ENCODE assay signal across 30 cellular contexts in genomic region chr4:3262208-3263052, GRCh38. TPM values are rescaled to one million over a fixed set of nuclear protein-coding genes. Genes with fewer than 3 reads are reported as not detected.
A peak's percentile ranks its signal among the peaks of the same experiment; 100 is the strongest.
DNase-seq lines count a peak whose midpoint lies in the region; ATAC-seq, FAIRE-seq and TF ChIP-seq lines count a peak whose summit lies in the region.
"Had no signal": no experiment of that assay in that cellular context is flagged by ENCODE, and none has a peak within 500 bp of the region (broad histone marks: within the 10 kb centered on the region; RNA-seq: fewer than 3 reads in every experiment).

No MANE protein-coding gene starts in this region.

- H3K4me3 ChIP-seq in SK-N-SH (ENCODE audit: low read depth in 2 of 2, low read length in 1 of 2) = no peak overlapping the region
- no peak overlapping the region for H3K4me3 ChIP-seq in A549
- no peak overlapping the region for H3K4me3 ChIP-seq in coronary artery
- no peak overlapping the region for H3K4me3 ChIP-seq in A673 (ENCODE audit: low read depth, low read length, poor library complexity, severe bottlenecking)
- H3K4me3 ChIP-seq: GM23338, heart left ventricle, right lobe of liver, tibial nerve had no signal

- H3F3A ChIP-seq in SK-N-SH (replicated peaks; ENCODE audit: insufficient read depth) = no peaks in the 10 kb centered on the region

- TF ChIP-seq EP300 in SK-N-SH (IDR thresholded peaks at IDR 0.05; ENCODE audit: borderline replicate concordance in 1 of 2, low read depth in 1 of 2, low read length in 1 of 2) = no peak
- TF ChIP-seq EP300 in A549 (IDR thresholded peaks at IDR 0.05) = no peak

- no peak for TF ChIP-seq CTCF in SK-N-SH (IDR thresholded peaks at IDR 0.05)
- no peak for TF ChIP-seq CTCF in A549 (IDR thresholded peaks at IDR 0.05)
- TF ChIP-seq CTCF in coronary artery (IDR thresholded peaks at IDR 0.05) = no peak
- no peak for TF ChIP-seq CTCF in osteocyte (IDR thresholded peaks at IDR 0.05)
- no peak for TF ChIP-seq CTCF in A673 (conservative IDR thresholded peaks at IDR 0.05; ENCODE audit: low read depth, low read length)

- CTCF ChIA-PET in SK-N-SH (lab: Yijun Ruan, JAX) = no interaction called here
- CTCF ChIA-PET in A549 (lab: Yijun Ruan, JAX) = no interaction called here
- CTCF ChIA-PET in A673 (lab: Charles Lee) = no interaction called here

- H3K27ac Mint-ChIP-seq in osteocyte (ENCODE audit: unreplicated experiment) = no peak overlapping the region
- H3K27ac Mint-ChIP-seq: activated B cell treated with CpG ODN at 0.5 μM for 24 hours; activated CD4-positive, alpha-beta memory T cell treated with anti-CD3 and anti-CD28 coated beads for 36 hours; activated naive CD8-positive, alpha-beta T cell treated with anti-CD3 and anti-CD28 coated beads for 36 hours; GM23338; HFFc6; mesothelial cell of epicardium; natural killer cell; stimulated activated naive CD8-positive, alpha-beta T cell treated with anti-CD3 and anti-CD28 coated beads, Interleukin-15, Interleukin-2, amounts not matched to agents 100 ng/mL and 50 ng/mL, for 24 hours had no signal

- H3K4me2 ChIP-seq in SK-N-SH = no peak overlapping the region
- H3K4me2 ChIP-seq in A549 = no peak overlapping the region
- H3K4me2 ChIP-seq: GM23338 had no signal

- H3K79me2 ChIP-seq in SK-N-SH (ENCODE audit: insufficient read depth) = no peaks in the 10 kb centered on the region
- H3K79me2 ChIP-seq: parathyroid adenoma had no signal

- H3K27ac ChIP-seq in SK-N-SH (ENCODE audit: low read depth in 2 of 2, low read length in 1 of 2) (no peak overlapping the region), A549 (no peak overlapping the region), coronary artery (no peak overlapping the region), A673 (ENCODE audit: low read depth, low read length, poor library complexity, severe bottlenecking) (no peak overlapping the region)
- H3K27ac ChIP-seq: 22Rv1, heart left ventricle, parathyroid adenoma, right lobe of liver, tibial nerve had no signal

- ATAC-seq in SK-N-SH treated with all-trans-retinoic acid at 6 μM for 48 hours (no peak; the same call in 1 of the 3 replicates), A549 (peak; percentile 19 to 38; a peak in 2 of 6 replicates)

- H3K9ac ChIP-seq in SK-N-SH = no peak overlapping the region
- H3K9ac ChIP-seq: parathyroid adenoma had no signal

- H3K36me3 ChIP-seq in SK-N-SH (replicated peaks in 1 of 2; ENCODE audit: control insufficient read depth in 1 of 2, insufficient read depth in 2 of 2, low read length in 1 of 2) (no peaks in the 10 kb centered on the region), A673 (ENCODE audit: insufficient read depth, low read length, poor library complexity, severe bottlenecking) (no peaks in the 10 kb centered on the region)
- H3K36me3 ChIP-seq: heart left ventricle, right lobe of liver had no signal

- TF ChIP-seq RAD21 in SK-N-SH (IDR thresholded peaks at IDR 0.05; ENCODE audit: low read length) (no peak), A549 (conservative IDR thresholded peaks at IDR 0.05 in 1 of 2, IDR thresholded peaks at IDR 0.05 in 1 of 2) (no peak)

- POLR2A ChIA-PET in SK-N-SH (lab: Yijun Ruan, JAX) = no interaction called here
- POLR2A ChIA-PET in A549 (lab: Yijun Ruan, JAX) = no interaction called here
- POLR2A ChIA-PET in A673 (lab: Charles Lee; ENCODE audit: low non-redundant PET) = no interaction called here

- no TSS peak for BruUV-seq in A673 (replicated peaks; lab: Mats Ljungman, UMichigan)

- WGBS in SK-N-SH (ENCODE audit: low lambda C conversion rate) = 70% methylated on average over 20 of the region's 23 CpGs
- WGBS in A549 (ENCODE audit: missing lambda C conversion rate) = 65% methylated on average over 19 of the region's 23 CpGs

- H3K9me2 ChIP-seq in SK-N-SH = no peaks in the 10 kb centered on the region

- no peak for TF ChIP-seq POLR2A in A549 (IDR thresholded peaks at IDR 0.05; ENCODE audit: low read length)

- no peaks in the 10 kb centered on the region for H4K20me1 ChIP-seq in SK-N-SH (ENCODE audit: insufficient read depth)

- no peaks in the 10 kb centered on the region for H3K36me3 Mint-ChIP-seq in osteocyte (ENCODE audit: unreplicated experiment)
- H3K36me3 Mint-ChIP-seq: activated CD4-positive, alpha-beta memory T cell treated with anti-CD3 and anti-CD28 coated beads for 36 hours; activated naive CD8-positive, alpha-beta T cell treated with anti-CD3 and anti-CD28 coated beads for 36 hours; IgD-negative memory B cell; mesothelial cell of epicardium; natural killer cell had no signal

- H3K27me3 ChIP-seq in SK-N-SH (ENCODE audit: insufficient read depth) (no peaks in the 10 kb centered on the region), A673 (replicated peaks; ENCODE audit: insufficient read depth, low read depth, low read length, poor library complexity) (no peaks in the 10 kb centered on the region)
- H3K27me3 ChIP-seq: heart left ventricle, right lobe of liver, tibial nerve had no signal

- intact Hi-C loops in A673 (cut with micrococcal nuclease; ENCODE audit: unreplicated experiment) = no loop called here

- FAIRE-seq in A549 (lab: Jason Lieb, UNC) = no peak

- no peak overlapping the region for H2AFZ ChIP-seq in SK-N-SH (ENCODE audit: low read depth)
- H2AFZ ChIP-seq: GM23338, parathyroid adenoma had no signal

- in situ Hi-C loops in G401 (cut with HindIII; ENCODE audit: low sequenced_read_pairs) = no loop called here

- H3K4me1 ChIP-seq in SK-N-SH (ENCODE audit: control insufficient read depth in 1 of 2, insufficient read depth in 2 of 2, low read depth in 1 of 2, low read length in 1 of 2) = no peaks in the 10 kb centered on the region
- H3K4me1 ChIP-seq in A549 = no peaks in the 10 kb centered on the region
- no peaks in the 10 kb centered on the region for H3K4me1 ChIP-seq in A673 (ENCODE audit: insufficient read depth, low read length, poor library complexity, severe bottlenecking)
- H3K4me1 ChIP-seq: heart left ventricle, parathyroid adenoma, right lobe of liver, tibial nerve had no signal

- DNase-seq in SK-N-SH (peak; percentile 30), A549 (ENCODE audit: low read depth in 1 of 2, low spot score in 1 of 2) (no peak), coronary artery (ENCODE audit: low spot score) (peak; percentile 64), osteocyte (ENCODE audit: extremely low spot score, unreplicated experiment) (peak; percentile 69), A673 (ENCODE audit: low spot score) (no peak), NCI-H345 treated with DMSO at 0.1 percent for 48 hours (lab: John Stamatoyannopoulos, UW; ENCODE audit: unreplicated experiment) (no peak), G401 (ENCODE audit: low spot score) (no peak)
- DNase-seq: activated B cell treated with CpG ODN at 0.5 μM for 24 hours; activated CD4-positive, alpha-beta memory T cell treated with anti-CD3 and anti-CD28 coated beads for 36 hours; activated naive CD8-positive, alpha-beta T cell treated with anti-CD3 and anti-CD28 coated beads for 36 hours; effector CD8-positive, alpha-beta T cell; erythroblast; HFFc6; natural killer cell; NCI-H1092 treated with DMSO at 0.1 percent for 48 hours; NCI-H2029; NCI-H226; NCI-H82; OCI-M1; right lobe of liver; T1000 had no signal

- H3K9me3 Mint-ChIP-seq in osteocyte (ENCODE audit: unreplicated experiment) = no peaks in the 10 kb centered on the region
- H3K9me3 Mint-ChIP-seq: activated B cell treated with CpG ODN at 0.5 μM for 24 hours; activated CD4-positive, alpha-beta memory T cell treated with anti-CD3 and anti-CD28 coated beads for 36 hours; activated naive CD8-positive, alpha-beta T cell treated with anti-CD3 and anti-CD28 coated beads for 36 hours; GM23338; HFFc6; IgD-negative memory B cell; mesothelial cell of epicardium; natural killer cell; stimulated activated naive CD8-positive, alpha-beta T cell treated with anti-CD3 and anti-CD28 coated beads, Interleukin-15, Interleukin-2, amounts not matched to agents 100 ng/mL and 50 ng/mL, for 24 hours had no signal

- no peak overlapping the region for H3K4me3 Mint-ChIP-seq in osteocyte (ENCODE audit: unreplicated experiment)
- H3K4me3 Mint-ChIP-seq: activated B cell treated with CpG ODN at 0.5 μM for 24 hours; activated CD4-positive, alpha-beta memory T cell treated with anti-CD3 and anti-CD28 coated beads for 36 hours; activated naive CD8-positive, alpha-beta T cell treated with anti-CD3 and anti-CD28 coated beads for 36 hours; GM23338; HFFc6; mesothelial cell of epicardium; natural killer cell; stimulated activated naive CD8-positive, alpha-beta T cell treated with anti-CD3 and anti-CD28 coated beads, Interleukin-15, Interleukin-2, amounts not matched to agents 100 ng/mL and 50 ng/mL, for 24 hours had no signal

- H3K27me3 Mint-ChIP-seq in osteocyte (ENCODE audit: unreplicated experiment) = peaks cover 2% of the 10 kb centered on the region
- H3K27me3 Mint-ChIP-seq: activated B cell treated with CpG ODN at 0.5 μM for 24 hours; activated CD4-positive, alpha-beta memory T cell treated with anti-CD3 and anti-CD28 coated beads for 36 hours; activated naive CD8-positive, alpha-beta T cell treated with anti-CD3 and anti-CD28 coated beads for 36 hours; stimulated activated naive CD8-positive, alpha-beta T cell treated with anti-CD3 and anti-CD28 coated beads, Interleukin-15, Interleukin-2, amounts not matched to agents 100 ng/mL and 50 ng/mL, for 24 hours had no signal

- no peaks in the 10 kb centered on the region for H3K4me1 Mint-ChIP-seq in osteocyte (ENCODE audit: unreplicated experiment)
- H3K4me1 Mint-ChIP-seq: activated naive CD8-positive, alpha-beta T cell treated with anti-CD3 and anti-CD28 coated beads for 36 hours; GM23338; mesothelial cell of epicardium; natural killer cell had no signal

- H3K9me3 ChIP-seq in SK-N-SH (no peaks in the 10 kb centered on the region), A549 (no peaks in the 10 kb centered on the region), A673 (ENCODE audit: low read depth, low read length, poor library complexity, severe bottlenecking) (no peaks in the 10 kb centered on the region)
- H3K9me3 ChIP-seq: heart left ventricle, right lobe of liver, tibial nerve had no signal

RNA-seq across cellular contexts. Expression of gene MSANTD1, which starts 13.5 kb away (rescaled TPM):
- polyA plus RNA-seq in SK-N-SH (2012; rRNA removed) (0.15 and 0.18 TPM in 2 replicates), A549 (2011; rRNA removed) (0.08 and 0.09 TPM in 2 replicates), A549 (2017; fragmentation: RNase III; extraction: RNeasy Plus Mini Kit Qiagen cat#74134 plus additional on column Dnase treatment) (0.12 to 0.21 TPM (median 0.17 TPM) in 3 replicates)
- 0.07 and 0.08 TPM in 2 replicates for polyA plus RNA-seq in SK-N-SH (2012; cell fraction: cytosol; rRNA removed)
- polyA plus RNA-seq in SK-N-SH (2012; cell fraction: nucleus; rRNA removed) = 1.6 and 1.8 TPM in 2 replicates
- 0.09 and 0.17 TPM in 2 replicates for polyA plus RNA-seq in A549 (2012; cell fraction: cytosol; rRNA removed)
- polyA plus RNA-seq in A549 (2012; cell fraction: nucleus; rRNA removed) = 1.1 and 1.6 TPM in 2 replicates
- polyA minus RNA-seq in A549 (2011; rRNA and poly(A)+ RNA removed) = 0.12 and 0.34 TPM in 2 replicates
- total RNA-seq in osteocyte (0.83 and 1.1 TPM in 2 replicates), A673 (2021) (2.3 and 2.6 TPM in 2 replicates)
- total RNA-seq in G401 (2014; rRNA removed; shearing (Covaris generic)) = 0.20 TPM in 1 of 2 replicates, not detected in the other
- polyA plus RNA-seq: IgD-negative memory B cell had no signal

RNA-seq across cellular contexts. Expression of gene RGS12, which starts 30.4 kb away (rescaled TPM):
- polyA plus RNA-seq in SK-N-SH (2012; rRNA removed) = 11.4 and 18.4 TPM in 2 replicates
- polyA plus RNA-seq in SK-N-SH (2012; cell fraction: cytosol; rRNA removed) = 7.2 and 9.5 TPM in 2 replicates
- polyA plus RNA-seq in SK-N-SH (2012; cell fraction: nucleus; rRNA removed) = 50.2 and 78.3 TPM in 2 replicates
- polyA plus RNA-seq in A549 (2011; rRNA removed) = 7.4 and 8.0 TPM in 2 replicates
- polyA plus RNA-seq in A549 (2012; cell fraction: cytosol; rRNA removed) = 8.5 and 10.2 TPM in 2 replicates
- polyA plus RNA-seq in A549 (2012; cell fraction: nucleus; rRNA removed) = 19.7 and 25.3 TPM in 2 replicates
- polyA plus RNA-seq in A549 (2017; fragmentation: RNase III; extraction: RNeasy Plus Mini Kit Qiagen cat#74134 plus additional on column Dnase treatment) = 8.1 to 9.6 TPM (median 8.9 TPM) in 3 replicates
- polyA minus RNA-seq in A549 (2011; rRNA and poly(A)+ RNA removed) = 7.0 and 12.3 TPM in 2 replicates
- total RNA-seq in osteocyte = 32.5 and 35.6 TPM in 2 replicates
- total RNA-seq in A673 (2021) = 53.9 and 56.7 TPM in 2 replicates
- 12.3 and 14.4 TPM in 2 replicates for total RNA-seq in G401 (2014; rRNA removed; shearing (Covaris generic))

Comparison
In these comparisons a context has a peak if more than half of its experiments do, and no peak if none do; other contexts are left out.
1. DNase-seq: peak in SK-N-SH (single experiment), coronary artery (single experiment) and osteocyte (single experiment); none in A549 (0 of 2), A673 (single experiment), NCI-H345 treated with DMSO at 0.1 percent for 48 hours (single experiment) and G401 (single experiment).